Comparison of ENCODE assay signal across 26 cellular contexts in genomic region chrX:85221361-85221760, GRCh38. TPM values are rescaled to one million over a fixed set of nuclear protein-coding genes. Genes with fewer than 3 reads are reported as not detected.
DNase-seq lines count a peak whose midpoint lies in the region; ATAC-seq and TF ChIP-seq lines count a peak whose summit lies in the region.
"Had no signal": no experiment of that assay in that cellular context is flagged by ENCODE, and none has a peak within 500 bp of the region (broad histone marks: within the 10 kb centered on the region; RNA-seq: fewer than 3 reads in every experiment).

No MANE protein-coding gene starts in this region.

- H3K4me3 Mint-ChIP-seq in nephron progenitor cell, result no peak overlapping the region
- H3K4me3 Mint-ChIP-seq: B cell, CD14-positive monocyte, HFFc6 had no signal

- H4K91ac ChIP-seq in mesenchymal stem cell (ENCODE audit: low read length), result no peak overlapping the region

- H2BK12ac ChIP-seq in mesenchymal stem cell (ENCODE audit: low read length in 2 of 2), result no peak overlapping the region

- H3K27me3 ChIP-seq in OCI-LY3 (ENCODE audit: low read depth, low read length) (no peaks in the 10 kb centered on the region), mesenchymal stem cell (ENCODE audit: control insufficient read depth in 1 of 2, insufficient read depth in 1 of 2, low read length in 2 of 2) (no peaks in the 10 kb centered on the region)

- H3K9ac ChIP-seq in OCI-LY3 (ENCODE audit: low read length), result no peak overlapping the region
- H3K9ac ChIP-seq in mesenchymal stem cell (ENCODE audit: low read length), result no peak overlapping the region

- H3K27ac ChIP-seq in OCI-LY3 (ENCODE audit: low read length), result no peak overlapping the region
- H3K27ac ChIP-seq in mesenchymal stem cell (ENCODE audit: low read length, poor library complexity, severe bottlenecking), result no peak overlapping the region
- H3K27ac ChIP-seq: HL-60 had no signal

- TF ChIP-seq CTCF in OCI-LY3 (IDR thresholded peaks at IDR 0.05; ENCODE audit: low read depth, low read length) (no peak), nephron progenitor cell (IDR thresholded peaks at IDR 0.05) (no peak)

- ATAC-seq in GM19351 (IDR thresholded peaks at IDR 0.05; ENCODE audit: unreplicated experiment), result peak; percentile 53
- ATAC-seq in HG02852 (IDR thresholded peaks at IDR 0.05; ENCODE audit: unreplicated experiment), result peak; percentile 52
- ATAC-seq: Panc1 had no signal

- no peaks in the 10 kb centered on the region for H3K79me1 ChIP-seq in mesenchymal stem cell (replicated peaks; ENCODE audit: low read length, poor library complexity, severe bottlenecking)

- no peak overlapping the region for H2AK5ac ChIP-seq in mesenchymal stem cell (ENCODE audit: low read length, severe bottlenecking)

- H3K36me3 Mint-ChIP-seq in nephron progenitor cell (ENCODE audit: low read depth), result no peaks in the 10 kb centered on the region
- H3K36me3 Mint-ChIP-seq: CD14-positive monocyte had no signal

- no CpG with 5 or more reads among the region's 1 CpG for WGBS in mesenchymal stem cell

- H3K4me2 ChIP-seq in OCI-LY3 (ENCODE audit: low read length) (no peak overlapping the region), mesenchymal stem cell (ENCODE audit: low read length, poor library complexity, severe bottlenecking) (no peak overlapping the region)

- no peak overlapping the region for H4K8ac ChIP-seq in mesenchymal stem cell (ENCODE audit: low read length)

- H3K27ac Mint-ChIP-seq in nephron progenitor cell, result no peak overlapping the region
- H3K27ac Mint-ChIP-seq: B cell, CD14-positive monocyte, HFFc6 had no signal

- H4K20me1 ChIP-seq in OCI-LY3 (ENCODE audit: insufficient read depth, low read length), result no peaks in the 10 kb centered on the region

- H3K79me2 ChIP-seq in OCI-LY3 (ENCODE audit: low read length), result no peaks in the 10 kb centered on the region

- 0 out of 2 replicates have a peak overlapping the region, but pooled peaks have one; percentile 65 for H2AFZ ChIP-seq in OCI-LY3 (ENCODE audit: low read depth, low read length)
- no peak overlapping the region for H2AFZ ChIP-seq in mesenchymal stem cell (ENCODE audit: low read depth, low read length)

- no peak overlapping the region for H3K14ac ChIP-seq in mesenchymal stem cell (ENCODE audit: low read length in 2 of 2)

- peak; percentile 0 for DNase-seq in mesenchymal stem cell
- DNase-seq in HT-29 (ENCODE audit: low spot score), result no peak
- no peak for DNase-seq in nephron progenitor cell
- DNase-seq in effector CD8-positive, alpha-beta T cell (lab: John Stamatoyannopoulos, UW), result no peak
- DNase-seq in C1 segment of cervical spinal cord (lab: John Stamatoyannopoulos, UW), result no peak
- DNase-seq: DMS153, DND-41, GOT3, HFFc6, Karpas-422, NCI-H1105 treated with DMSO at 0.1 percent for 48 hours, NCI-H2029, NCI-H446 treated with DMSO at 0.1 percent for 48 hours, NCI-H526, NCI-H82, SHP77 treated with DMSO at 0.1 percent for 48 hours had no signal

- H2BK5ac ChIP-seq in mesenchymal stem cell (ENCODE audit: low read depth, low read length, poor library complexity, severe bottlenecking), result no peak overlapping the region

- no peak overlapping the region for H3K4ac ChIP-seq in mesenchymal stem cell (ENCODE audit: low read depth in 1 of 2, low read length in 2 of 2)

- H3K36me3 ChIP-seq in OCI-LY3 (replicated peaks; ENCODE audit: low read depth, low read length) (no peaks in the 10 kb centered on the region), mesenchymal stem cell (ENCODE audit: control insufficient read depth in 1 of 2, insufficient read depth in 2 of 2, low read depth in 1 of 2, low read length in 2 of 2) (no peaks in the 10 kb centered on the region)
- H3K36me3 ChIP-seq: HAP-1 had no signal

- H3K4me1 ChIP-seq in OCI-LY3 (ENCODE audit: low read length) (no peaks in the 10 kb centered on the region), mesenchymal stem cell (ENCODE audit: control insufficient read depth, insufficient read depth, low read depth, low read length) (no peaks in the 10 kb centered on the region)
- H3K4me1 ChIP-seq: HAP-1 had no signal

- H2BK15ac ChIP-seq in mesenchymal stem cell (ENCODE audit: low read depth, poor library complexity, severe bottlenecking), result no peak overlapping the region

- H3K27me3 Mint-ChIP-seq in nephron progenitor cell (ENCODE audit: low read depth, poor library complexity), result no peaks in the 10 kb centered on the region

- H2BK120ac ChIP-seq in mesenchymal stem cell (ENCODE audit: low read depth, low read length), result no peak overlapping the region

- no peak overlapping the region for H3K18ac ChIP-seq in mesenchymal stem cell (ENCODE audit: low read depth in 1 of 2, low read length in 2 of 2)

- H3K9me3 ChIP-seq in OCI-LY3 (ENCODE audit: insufficient read depth, low read length), result no peaks in the 10 kb centered on the region
- no peaks in the 10 kb centered on the region for H3K9me3 ChIP-seq in mesenchymal stem cell (ENCODE audit: control insufficient read depth, low read length)
- H3K9me3 ChIP-seq: HAP-1 had no signal

- peaks cover 27% of the 10 kb centered on the region for H3K9me3 Mint-ChIP-seq in nephron progenitor cell

- H3K23ac ChIP-seq in mesenchymal stem cell (ENCODE audit: low read length in 2 of 2), result no peak overlapping the region

- peaks cover 4% of the 10 kb centered on the region for H3K4me1 Mint-ChIP-seq in nephron progenitor cell
- H3K4me1 Mint-ChIP-seq: CD14-positive monocyte had no signal

- H3K4me3 ChIP-seq in OCI-LY3 (ENCODE audit: low read length) (no peak overlapping the region), mesenchymal stem cell (ENCODE audit: insufficient read depth in 1 of 2, low read depth in 1 of 2, low read length in 2 of 2) (no peak overlapping the region)
- H3K4me3 ChIP-seq: HAP-1 had no signal

RNA-seq across cellular contexts. Expression of gene SATL1, which starts 22.2 kb away (rescaled TPM):
- not detected for polyA plus RNA-seq in mesenchymal stem cell (2013, experiment 1 of 2)
- 0.03 TPM for polyA plus RNA-seq in mesenchymal stem cell (2013, experiment 2 of 2)
- not detected in 2 replicates for total RNA-seq in HT-29 (2014; rRNA removed; shearing (Covaris generic))
- total RNA-seq: B cell; HFFc6; M059J; T-helper 1 cell treated with Interleukin-12 subunit alpha and Interleukin-12 subunit beta and Interleukin-4 antibody, amounts not matched to agents 30 ng/mL and 1 ng/mL, for 36 hours had no signal
- polyA plus RNA-seq: CD14-positive monocyte had no signal

RNA-seq across cellular contexts. Expression of gene ZNF711, which starts 22.4 kb away (rescaled TPM):
- polyA plus RNA-seq in mesenchymal stem cell (2013, experiment 1 of 2), result 6.6 TPM
- 6.6 TPM for polyA plus RNA-seq in mesenchymal stem cell (2013, experiment 2 of 2)
- total RNA-seq in HT-29 (2014; rRNA removed; shearing (Covaris generic)), result 0.42 and 0.48 TPM in 2 replicates
- polyA plus RNA-seq: CD14-positive monocyte had no signal
